In genomic region chr9:82511626-82512025, GRCh38 we compare ENCODE assay signal across 1 cellular context.
TF ChIP-seq lines count a peak whose summit lies in the region.

No MANE protein-coding gene starts in this region.

TF ChIP-seq in H1, 55 proteins besides CTCF, POLR2A, EP300 and RAD21:
- no peak for TF ChIP-seq CREB1 (IDR thresholded peaks at IDR 0.05)
- TF ChIP-seq USF2 (IDR thresholded peaks at IDR 0.05; ENCODE audit: low read length) = no peak
- TF ChIP-seq BRCA1 (IDR thresholded peaks at IDR 0.05; ENCODE audit: low read depth, low read length) = no peak
- TF ChIP-seq KDM5A (IDR thresholded peaks at IDR 0.05; ENCODE audit: low read length) = no peak
- TF ChIP-seq POLR2AphosphoS5 (IDR thresholded peaks at IDR 0.05; ENCODE audit: low read depth, low read length) = no peak
- TF ChIP-seq BCL11A (IDR thresholded peaks at IDR 0.05; ENCODE audit: low read depth in 2 of 2, low read length in 2 of 2) = no peak
- no peak for TF ChIP-seq POU5F1 (IDR thresholded peaks at IDR 0.05; ENCODE audit: low read depth, low read length)
- TF ChIP-seq JUN (IDR thresholded peaks at IDR 0.05; ENCODE audit: low read depth, low read length) = no peak
